15 cellular contexts compared by ENCODE assay signal in genomic region chr1:56569661-56570060, GRCh38. TPM values are rescaled to one million over a fixed set of nuclear protein-coding genes. Genes with fewer than 3 reads are reported as not detected.
DNase-seq lines count a peak whose midpoint lies in the region; ATAC-seq and TF ChIP-seq lines count a peak whose summit lies in the region.
"Had no signal": no experiment of that assay in that cellular context is flagged by ENCODE, and none has a peak within 500 bp of the region (broad histone marks: within the 10 kb centered on the region; RNA-seq: fewer than 3 reads in every experiment).

No MANE protein-coding gene starts in this region.

- TF ChIP-seq EP300 in sigmoid colon (IDR thresholded peaks at IDR 0.05), result no peak

- H3K4me3 Mint-ChIP-seq in activated CD4-positive, alpha-beta T cell treated with anti-CD3 and anti-CD28 coated beads, Interleukin-2, amount 10 ng/mL, durations not matched to agents 7 days and 5 days, result no peak overlapping the region
- H3K4me3 Mint-ChIP-seq: activated T-cell treated with anti-CD3 and anti-CD28 coated beads, Interleukin-2, amount 50 U/mL, for 24 hours had no signal

- H3K79me2 ChIP-seq in PC-3 (ENCODE audit: low read length), result peaks cover 95% of the 10 kb centered on the region

- intact Hi-C loops in PC-3 (cut with micrococcal nuclease) (loop anchor here (10.0 kb wide), 4 partner anchors 265 to 1095 kb away; no protein-coding TSS in a partner anchor), psoas muscle (cut with DNase I) (no loop called here), sigmoid colon (cut with DNase I) (loop anchor here (10.0 kb wide), 3 partner anchors 385 to 755 kb away; no protein-coding TSS in a partner anchor)

- H3K27ac ChIP-seq in PC-3 (ENCODE audit: low read length) (peak overlapping the region; percentile 88), psoas muscle (no peak overlapping the region), sigmoid colon (no peak overlapping the region)
- H3K27ac ChIP-seq: vagina had no signal

- H3K9me3 Mint-ChIP-seq in activated CD4-positive, alpha-beta T cell treated with anti-CD3 and anti-CD28 coated beads, Interleukin-2, amount 10 ng/mL, durations not matched to agents 7 days and 5 days, result no peaks in the 10 kb centered on the region
- H3K9me3 Mint-ChIP-seq: activated T-cell treated with anti-CD3 and anti-CD28 coated beads, Interleukin-2, amount 50 U/mL, for 24 hours had no signal

- no peak overlapping the region for H2AFZ ChIP-seq in PC-3 (ENCODE audit: low read length)

- no peak for TF ChIP-seq POLR2A in sigmoid colon (IDR thresholded peaks at IDR 0.05)

- POLR2A ChIA-PET in PC-3 (lab: Charles Lee; ENCODE audit: unreplicated experiment), result interaction anchor here (1.1 kb wide), 1 partner anchor 9 kb away, joined by 3 read pairs; no protein-coding TSS in a partner anchor
- POLR2A ChIA-PET in activated CD4-positive, alpha-beta T cell treated with anti-CD3 and anti-CD28 coated beads, Interleukin-2, amount 10 ng/mL, durations not matched to agents 7 days and 5 days (lab: Charles Lee), result no interaction called here

- H3K27me3 ChIP-seq in PC-3 (ENCODE audit: low read length) (no peaks in the 10 kb centered on the region), psoas muscle (ENCODE audit: insufficient read depth in 3 of 3, low read length in 2 of 3) (no peaks in the 10 kb centered on the region), sigmoid colon (no peaks in the 10 kb centered on the region)
- H3K27me3 ChIP-seq: vagina had no signal

- H3F3A ChIP-seq in PC-3 (ENCODE audit: low read length, unreplicated experiment), result peaks cover 8% of the 10 kb centered on the region

- H4K20me1 ChIP-seq in PC-3 (ENCODE audit: low read length), result 0 out of 2 replicates have a peak, but pooled peaks cover 14% of the 10 kb centered on the region

- no peaks in the 10 kb centered on the region for H3K36me3 Mint-ChIP-seq in activated CD4-positive, alpha-beta T cell treated with anti-CD3 and anti-CD28 coated beads, Interleukin-2, amount 10 ng/mL, durations not matched to agents 7 days and 5 days (ENCODE audit: low read depth)

- no peak overlapping the region for H3K9ac ChIP-seq in PC-3 (ENCODE audit: low read length)

- peak; percentile 45 for DNase-seq in NCI-H345 (lab: John Stamatoyannopoulos, UW)
- DNase-seq in NCI-H345 treated with DMSO at 0.1 percent for 48 hours (lab: John Stamatoyannopoulos, UW; ENCODE audit: unreplicated experiment), result no peak
- DNase-seq in PC-3, result peak; percentile 97
- DNase-seq in psoas muscle, result no peak
- no peak for DNase-seq in sigmoid colon
- no peak for DNase-seq in activated CD4-positive, alpha-beta T cell treated with anti-CD3 and anti-CD28 coated beads for 48 hours
- no peak for DNase-seq in activated CD4-positive, alpha-beta T cell treated with anti-CD3 and anti-CD28 coated beads, Interleukin-2, amount 10 ng/mL, durations not matched to agents 7 days and 5 days
- DNase-seq: activated T-cell treated with anti-CD3 and anti-CD28 coated beads, Interleukin-2, amount 50 U/mL, for 24 hours; COR-L47; kidney; NCI-H2227 treated with DMSO at 0.1 percent for 48 hours; retina had no signal

- H3K4me2 ChIP-seq in PC-3 (ENCODE audit: low read length), result peak overlapping the region; percentile 48

- no peak overlapping the region for H3K27ac Mint-ChIP-seq in activated CD4-positive, alpha-beta T cell treated with anti-CD3 and anti-CD28 coated beads, Interleukin-2, amount 10 ng/mL, durations not matched to agents 7 days and 5 days
- H3K27ac Mint-ChIP-seq: activated T-cell treated with anti-CD3 and anti-CD28 coated beads, Interleukin-2, amount 50 U/mL, for 24 hours had no signal

- H3K36me3 ChIP-seq in PC-3 (ENCODE audit: low read depth, low read length) (no peaks in the 10 kb centered on the region), psoas muscle (ENCODE audit: insufficient read depth in 1 of 2, low read depth in 1 of 2) (no peaks in the 10 kb centered on the region), sigmoid colon (no peaks in the 10 kb centered on the region)
- H3K36me3 ChIP-seq: vagina had no signal

- H3K4me1 Mint-ChIP-seq in activated CD4-positive, alpha-beta T cell treated with anti-CD3 and anti-CD28 coated beads, Interleukin-2, amount 10 ng/mL, durations not matched to agents 7 days and 5 days, result no peaks in the 10 kb centered on the region

- ATAC-seq in PC-3 (peak; percentile 95), psoas muscle (peak in 3 of 4 donors; percentile 29 to 61 (median 51))

- CTCF ChIA-PET in PC-3 (lab: Charles Lee), result interaction anchor here (0.5 kb wide), 1 partner anchor 161 kb away, joined by 5 read pairs; no protein-coding TSS in a partner anchor
- CTCF ChIA-PET in activated CD4-positive, alpha-beta T cell treated with anti-CD3 and anti-CD28 coated beads, Interleukin-2, amount 10 ng/mL, durations not matched to agents 7 days and 5 days (lab: Charles Lee), result no interaction called here

- H3K4me3 ChIP-seq in PC-3 (ENCODE audit: low read length) (peak overlapping the region; percentile 12; the same call in 1 of the 2 replicates), iPS-18c (ENCODE audit: insufficient read depth, low read depth, low read length) (0 out of 2 replicates have a peak overlapping the region, but pooled peaks have one; percentile 2), psoas muscle (no peak overlapping the region), sigmoid colon (no peak overlapping the region)
- H3K4me3 ChIP-seq: vagina had no signal

- no TSS peak for BruUV-seq in PC-3 (replicated peaks; lab: Mats Ljungman, UMichigan)

- H3K27me3 Mint-ChIP-seq in activated CD4-positive, alpha-beta T cell treated with anti-CD3 and anti-CD28 coated beads, Interleukin-2, amount 10 ng/mL, durations not matched to agents 7 days and 5 days, result no peaks in the 10 kb centered on the region

- no peaks in the 10 kb centered on the region for H3K9me2 ChIP-seq in PC-3 (replicated peaks; ENCODE audit: low read length)

- H3K4me1 ChIP-seq in PC-3 (ENCODE audit: insufficient read depth, low read length) (peaks cover 44% of the 10 kb centered on the region), psoas muscle (peaks cover 62% of the 10 kb centered on the region), sigmoid colon (peaks cover 0 to 49% (median 35%) of the 10 kb centered on the region in 4 donors)

- TF ChIP-seq CTCF in PC-3 (conservative IDR thresholded peaks at IDR 0.05; ENCODE audit: low read depth, low read length) (no peak), psoas muscle (IDR thresholded peaks at IDR 0.05) (no peak), sigmoid colon (IDR thresholded peaks at IDR 0.05) (no peak)

- WGBS in psoas muscle, 3 donors, result 53 to 84% (median 75%) methylated on average over 1 of the region's 1 CpG
- 41 to 83% methylated on average over 1 of the region's 1 CpG for WGBS in sigmoid colon, 2 donors

- no peaks in the 10 kb centered on the region for H3K9me3 ChIP-seq in PC-3 (ENCODE audit: low read length)
- H3K9me3 ChIP-seq in iPS-18c (ENCODE audit: control insufficient read depth, insufficient read depth, low read length), result no peaks in the 10 kb centered on the region
- no peaks in the 10 kb centered on the region for H3K9me3 ChIP-seq in psoas muscle
- no peaks in the 10 kb centered on the region for H3K9me3 ChIP-seq in sigmoid colon
- H3K9me3 ChIP-seq: vagina had no signal

RNA-seq across cellular contexts. Expression of gene PLPP3, which starts 9.7 kb away (rescaled TPM):
- total RNA-seq in PC-3 (2014; rRNA removed) (32.8 and 41.0 TPM in 2 replicates), psoas muscle (10 to 100 TPM; 35.5 to 51.0 (median 43.6) TPM), sigmoid colon (100 to 1,000 TPM in 2 of 4 donors, 10 to 100 TPM in 2; 92.8 to 136 (median 109) TPM)
- polyA plus RNA-seq in psoas muscle (10 to 100 TPM; 41.2 to 69.1 (median 46.3) TPM), sigmoid colon (10 to 100 TPM in 2 of 3 donors, 1 to 10 TPM in 1; 4.9 to 20.7 (median 16.8) TPM)
- total RNA-seq in activated CD4-positive, alpha-beta T cell treated with anti-CD3 and anti-CD28 coated beads, Interleukin-2, amount 10 ng/mL, durations not matched to agents 7 days and 5 days, result not detected
- total RNA-seq: T-helper 2 cell treated with Interferon-gamma antibody and Interleukin-4, amounts not matched to agents 100 ng/mL and 5 ng/mL, for 36 hours had no signal

Comparison
In these comparisons a context has a peak if more than half of its experiments do, and no peak if none do; other contexts are left out.
1. DNase-seq: peak in NCI-H345 (single experiment) and PC-3 (single experiment); none in NCI-H345 treated with DMSO at 0.1 percent for 48 hours (single experiment), psoas muscle (0 of 2), sigmoid colon (single experiment), activated CD4-positive, alpha-beta T cell treated with anti-CD3 and anti-CD28 coated beads for 48 hours (single experiment) and activated CD4-positive, alpha-beta T cell treated with anti-CD3 and anti-CD28 coated beads, Interleukin-2, amount 10 ng/mL, durations not matched to agents 7 days and 5 days (single experiment).
2. H3K4me3 ChIP-seq: peak in PC-3 (single experiment) and iPS-18c (single experiment); none in psoas muscle (single experiment) and sigmoid colon (0 of 4).
3. RNA of gene PLPP3, which starts 9.7 kb away (total RNA-seq): 92.8 to 136 TPM in sigmoid colon, 35.5 to 51.0 TPM in psoas muscle and 32.8 to 41.0 TPM in PC-3; not detected in activated CD4-positive, alpha-beta T cell treated with anti-CD3 and anti-CD28 coated beads, Interleukin-2, amount 10 ng/mL, durations not matched to agents 7 days and 5 days; every median in the first group is over 10 times any median in the second.
4. intact Hi-C loops: an anchor here in PC-3 (10.0 kb wide) and sigmoid colon (10.0 kb wide); none called in psoas muscle.